25 cellular contexts compared by ENCODE assay signal in genomic region chr7:69941077-69941476, GRCh38.
A peak's percentile ranks its signal among the peaks of the same experiment; 100 is the strongest.
DNase-seq lines count a peak whose midpoint lies in the region; ATAC-seq, FAIRE-seq and TF ChIP-seq lines count a peak whose summit lies in the region.
"Had no signal": no experiment of that assay in that cellular context is flagged by ENCODE, and none has a peak within 500 bp of the region (broad histone marks: within the 10 kb centered on the region; RNA-seq: fewer than 3 reads in every experiment).

No MANE protein-coding gene starts in this region.

- intact Hi-C loops in sciatic nerve (cut with DNase I), result no loop called here

- peak; percentile 77 for FAIRE-seq in GM12891 (lab: Jason Lieb, UNC)
- FAIRE-seq: HTR-8/SVneo had no signal

- DNase-seq in DMS79 treated with DMSO at 0.1 percent for 48 hours (lab: John Stamatoyannopoulos, UW) (peak; percentile 14), DMS79 (lab: John Stamatoyannopoulos, UW) (no peak), GM12891 (ENCODE audit: insufficient read length, low spot score) (no peak), SW480 (ENCODE audit: low spot score) (peak; percentile 7), sciatic nerve (ENCODE audit: low spot score) (no peak), hypothalamus (lab: John Stamatoyannopoulos, UW) (no peak)
- DNase-seq: ACHN; Caco-2; CD4-positive, alpha-beta memory T cell; DMS 273 treated with DMSO at 0.1 percent for 48 hours; GDM1; H7; IMR-90; MV-4-11; NCI-H1436; NCI-H187 treated with DMSO at 0.1 percent for 48 hours; NCI-H2171; NCI-H446 treated with DMSO at 0.1 percent for 48 hours; NCI-H526 treated with DMSO at 0.1 percent for 48 hours; NK-92 treated with Interleukin-12 subunit alpha and Interleukin-12 subunit beta, amount 100 ng/mL, for 24 hours; SIG-M5; SK-N-SH had no signal

- peak; percentile 30 for ATAC-seq in sciatic nerve
- ATAC-seq in GM18505 (IDR thresholded peaks at IDR 0.05; ENCODE audit: unreplicated experiment), result no peak
- no peak for ATAC-seq in HG02588 (IDR thresholded peaks at IDR 0.05; ENCODE audit: unreplicated experiment)

- TF ChIP-seq POLR2A in GM12891 (IDR thresholded peaks at IDR 0.05; ENCODE audit: low read depth, low read length) (no peak), GM18505 (IDR thresholded peaks at IDR 0.05; ENCODE audit: borderline replicate concordance, extremely low read depth, insufficient read depth, insufficient read length) (no peak)

TF ChIP-seq in GM12891, 5 proteins besides CTCF, POLR2A, EP300 and RAD21:
- TF ChIP-seq TAF1 (IDR thresholded peaks at IDR 0.05; ENCODE audit: low read depth, low read length), result no peak
- TF ChIP-seq SPI1 (IDR thresholded peaks at IDR 0.05; ENCODE audit: low read depth, low read length), result no peak
- TF ChIP-seq POU2F2 (IDR thresholded peaks at IDR 0.05; ENCODE audit: low read depth, low read length), result no peak
- TF ChIP-seq PAX5 (IDR thresholded peaks at IDR 0.05; ENCODE audit: insufficient read depth, low read length, severe bottlenecking), result no peak
- no peak for TF ChIP-seq POLR2AphosphoS5 (IDR thresholded peaks at IDR 0.05; ENCODE audit: low read depth, low read length)

Comparison
In these comparisons a context has a peak if more than half of its experiments do, and no peak if none do; other contexts are left out.
1. DNase-seq: peak in DMS79 treated with DMSO at 0.1 percent for 48 hours (single experiment) and SW480 (single experiment); none in DMS79 (single experiment), GM12891 (single experiment), sciatic nerve (single experiment) and hypothalamus (0 of 51).